9 cellular contexts compared by ENCODE assay signal in the genomic region with DNA sequence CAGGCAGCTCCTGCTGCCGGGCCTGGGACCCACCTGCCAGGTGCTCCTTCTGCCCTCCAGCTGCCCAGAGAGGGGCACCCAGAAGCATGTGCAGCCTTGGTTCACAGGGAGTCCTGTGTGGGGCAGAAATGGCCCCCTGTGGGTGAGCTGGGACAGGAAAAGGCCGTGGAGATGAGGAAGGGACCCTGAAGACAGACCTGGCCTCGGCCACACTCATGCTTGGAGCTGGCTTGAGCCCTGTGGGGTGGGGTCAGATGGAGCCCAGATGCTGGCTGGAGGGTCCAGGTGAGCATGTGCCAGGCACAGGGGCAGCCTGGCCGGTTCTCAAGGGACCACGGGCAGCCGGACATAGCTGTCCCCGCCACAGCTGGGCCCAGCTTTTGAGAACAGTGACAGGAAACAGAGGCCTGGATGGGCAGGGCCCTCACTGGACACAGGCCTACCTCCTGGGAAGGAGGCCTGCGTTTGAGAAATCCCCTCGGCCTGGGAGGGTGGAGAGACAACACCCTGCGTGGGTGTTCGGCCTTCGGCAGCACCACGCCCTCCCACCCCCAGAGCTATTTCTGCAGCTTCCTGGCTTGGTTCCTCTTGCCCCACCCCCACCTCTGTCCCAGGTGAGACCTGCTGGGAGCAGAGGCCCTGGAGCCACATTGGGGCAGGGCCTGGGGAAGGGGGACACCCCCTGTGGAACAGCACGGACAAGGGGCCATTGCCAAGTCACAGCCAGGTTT.
DNase-seq lines count a peak whose midpoint lies in the region; ATAC-seq and TF ChIP-seq lines count a peak whose summit lies in the region.
"Had no signal": no experiment of that assay in that cellular context is flagged by ENCODE, and none has a peak within 500 bp of the region (broad histone marks: within the 10 kb centered on the region; RNA-seq: fewer than 3 reads in every experiment).

No MANE protein-coding gene starts in this region.

- peaks cover 80% of the 10 kb centered on the region for H3K4me1 Mint-ChIP-seq in stimulated activated naive CD8-positive, alpha-beta T cell treated with anti-CD3 and anti-CD28 coated beads, Interleukin-15, amount 100 ng/mL, for 72 hours
- H3K4me1 Mint-ChIP-seq in natural killer cell treated with Interleukin-12 subunit alpha and Interleukin-12 subunit beta and Interleukin-15 and Interleukin-18, amount 100 ng/mL, for 72 hours (ENCODE audit: low read depth in 2 of 2), result no peaks in the 10 kb centered on the region

- POLR2A ChIA-PET in RWPE1 (lab: Yijun Ruan, JAX; ENCODE audit: low non-redundant PET), result no interaction called here

- no peak overlapping the region for H3K4me3 ChIP-seq in left ventricle myocardium inferior

- peak overlapping the region; percentile 97 for H3K27ac ChIP-seq in RWPE1
- peak overlapping the region; percentile 79 for H3K27ac ChIP-seq in left ventricle myocardium inferior (replicated peaks)
- H3K27ac ChIP-seq: HL-60 had no signal

- peak; percentile 59 for ATAC-seq in GM19463 (IDR thresholded peaks at IDR 0.05; ENCODE audit: unreplicated experiment)
- peak; percentile 29 for ATAC-seq in stimulated activated naive CD8-positive, alpha-beta T cell treated with anti-CD3 and anti-CD28 coated beads, Interleukin-15, amount 100 ng/mL, for 72 hours
- ATAC-seq in HG03460 (IDR thresholded peaks at IDR 0.05; ENCODE audit: unreplicated experiment), result no peak
- no peak for ATAC-seq in natural killer cell treated with Interleukin-12 subunit alpha and Interleukin-12 subunit beta and Interleukin-15 and Interleukin-18, amount 100 ng/mL, for 72 hours

- H3K36me3 Mint-ChIP-seq in natural killer cell treated with Interleukin-12 subunit alpha and Interleukin-12 subunit beta and Interleukin-15 and Interleukin-18, amount 100 ng/mL, for 72 hours, result no peaks in the 10 kb centered on the region

- peak overlapping the region in 1 of 2 donors; percentile 45 for H3K4me3 Mint-ChIP-seq in stimulated activated naive CD8-positive, alpha-beta T cell treated with anti-CD3 and anti-CD28 coated beads, Interleukin-15, amount 100 ng/mL, for 72 hours
- no peak overlapping the region for H3K4me3 Mint-ChIP-seq in natural killer cell treated with Interleukin-12 subunit alpha and Interleukin-12 subunit beta and Interleukin-15 and Interleukin-18, amount 100 ng/mL, for 72 hours

- TF ChIP-seq CTCF in RWPE1 (conservative IDR thresholded peaks at IDR 0.05; ENCODE audit: low read depth) (no peak), left ventricle myocardium inferior (IDR thresholded peaks at IDR 0.05; ENCODE audit: borderline replicate concordance) (no peak)

- CTCF ChIA-PET in RWPE1 (lab: Yijun Ruan, JAX), result interaction anchor here (0.5 kb wide), 1 partner anchor 462 kb away, joined by 3 read pairs; no protein-coding TSS in a partner anchor

- no peaks in the 10 kb centered on the region for H3K9me3 Mint-ChIP-seq in stimulated activated naive CD8-positive, alpha-beta T cell treated with anti-CD3 and anti-CD28 coated beads, Interleukin-15, amount 100 ng/mL, for 72 hours
- no peaks in the 10 kb centered on the region for H3K9me3 Mint-ChIP-seq in natural killer cell treated with Interleukin-12 subunit alpha and Interleukin-12 subunit beta and Interleukin-15 and Interleukin-18, amount 100 ng/mL, for 72 hours

- H3K36me3 ChIP-seq in left ventricle myocardium inferior, result no peaks in the 10 kb centered on the region

- intact Hi-C loops in left ventricle myocardium inferior (cut with micrococcal nuclease), result no loop called here

- peak overlapping the region; percentile 80 to 92 for H3K27ac Mint-ChIP-seq in stimulated activated naive CD8-positive, alpha-beta T cell treated with anti-CD3 and anti-CD28 coated beads, Interleukin-15, amount 100 ng/mL, for 72 hours
- no peak overlapping the region for H3K27ac Mint-ChIP-seq in natural killer cell treated with Interleukin-12 subunit alpha and Interleukin-12 subunit beta and Interleukin-15 and Interleukin-18, amount 100 ng/mL, for 72 hours

- H3K27me3 Mint-ChIP-seq in stimulated activated naive CD8-positive, alpha-beta T cell treated with anti-CD3 and anti-CD28 coated beads, Interleukin-15, amount 100 ng/mL, for 72 hours, result no peaks in the 10 kb centered on the region
- peaks cover 0 to 3% of the 10 kb centered on the region in 2 donors for H3K27me3 Mint-ChIP-seq in natural killer cell treated with Interleukin-12 subunit alpha and Interleukin-12 subunit beta and Interleukin-15 and Interleukin-18, amount 100 ng/mL, for 72 hours

- peak; percentile 51 for DNase-seq in RWPE1 (ENCODE audit: low spot score)
- peak; percentile 44 for DNase-seq in left ventricle myocardium inferior
- DNase-seq in stimulated activated naive CD8-positive, alpha-beta T cell treated with anti-CD3 and anti-CD28 coated beads, Interleukin-15, amount 100 ng/mL, for 72 hours, result no peak
- no peak for DNase-seq in NCI-H446 (lab: John Stamatoyannopoulos, UW)
- DNase-seq in cerebellar cortex (ENCODE audit: low spot score), result no peak
- no peak for DNase-seq in natural killer cell treated with Interleukin-12 subunit alpha and Interleukin-12 subunit beta and Interleukin-15 and Interleukin-18, amount 100 ng/mL, for 72 hours (ENCODE audit: low spot score)

- peaks cover 77% of the 10 kb centered on the region for H3K4me1 ChIP-seq in left ventricle myocardium inferior

- no peaks in the 10 kb centered on the region for H3K9me3 ChIP-seq in left ventricle myocardium inferior (replicated peaks)

- H3K27me3 ChIP-seq in left ventricle myocardium inferior (ENCODE audit: low read depth), result no peaks in the 10 kb centered on the region

Comparison
In these comparisons a context has a peak if more than half of its experiments do, and no peak if none do; other contexts are left out.
1. ATAC-seq: peak in GM19463 (single experiment) and stimulated activated naive CD8-positive, alpha-beta T cell treated with anti-CD3 and anti-CD28 coated beads, Interleukin-15, amount 100 ng/mL, for 72 hours (single experiment); none in HG03460 (single experiment) and natural killer cell treated with Interleukin-12 subunit alpha and Interleukin-12 subunit beta and Interleukin-15 and Interleukin-18, amount 100 ng/mL, for 72 hours (0 of 2).
2. DNase-seq: peak in RWPE1 (single experiment) and left ventricle myocardium inferior (single experiment); none in stimulated activated naive CD8-positive, alpha-beta T cell treated with anti-CD3 and anti-CD28 coated beads, Interleukin-15, amount 100 ng/mL, for 72 hours (0 of 2), NCI-H446 (0 of 2), cerebellar cortex (single experiment) and natural killer cell treated with Interleukin-12 subunit alpha and Interleukin-12 subunit beta and Interleukin-15 and Interleukin-18, amount 100 ng/mL, for 72 hours (single experiment).
3. H3K27ac Mint-ChIP-seq: peak in stimulated activated naive CD8-positive, alpha-beta T cell treated with anti-CD3 and anti-CD28 coated beads, Interleukin-15, amount 100 ng/mL, for 72 hours (2 of 2); none in natural killer cell treated with Interleukin-12 subunit alpha and Interleukin-12 subunit beta and Interleukin-15 and Interleukin-18, amount 100 ng/mL, for 72 hours (0 of 2).